Comparison of ENCODE assay signal across 10 cellular contexts in the genomic region with DNA sequence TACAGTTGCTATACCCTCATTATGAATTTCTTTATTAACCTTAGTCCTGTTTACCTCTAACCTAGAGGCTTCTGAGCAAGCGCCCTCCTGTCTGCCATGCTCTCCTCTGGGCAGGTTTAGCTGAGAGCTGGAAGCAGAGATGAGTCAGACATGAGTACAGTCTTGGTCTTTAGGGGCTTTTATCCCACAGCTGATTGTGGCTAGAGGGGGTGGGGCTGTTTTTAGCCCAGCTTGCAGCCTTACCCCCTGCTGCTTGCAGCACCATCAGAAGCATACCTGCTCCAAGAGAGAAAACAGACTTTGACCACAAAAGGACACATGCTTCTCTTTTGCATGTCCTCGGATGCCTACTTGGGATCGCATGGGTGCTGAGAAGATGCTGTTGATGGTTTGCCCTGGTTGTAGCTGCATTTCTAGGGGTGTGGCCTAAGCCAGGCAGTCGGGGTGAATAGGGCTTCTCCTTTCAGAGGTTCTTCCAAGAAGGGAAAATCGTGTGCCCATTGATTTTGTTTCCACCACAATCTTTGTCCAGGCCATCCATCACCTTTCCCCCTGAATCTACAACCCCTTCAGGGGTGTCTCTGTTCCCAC.
DNase-seq lines count a peak whose midpoint lies in the region; ATAC-seq and TF ChIP-seq lines count a peak whose summit lies in the region.
"Had no signal": no experiment of that assay in that cellular context is flagged by ENCODE, and none has a peak within 500 bp of the region (broad histone marks: within the 10 kb centered on the region; RNA-seq: fewer than 3 reads in every experiment).

No MANE protein-coding gene starts in this region.

- H3K9me2 ChIP-seq in PC-9 (ENCODE audit: insufficient read depth) = no peaks in the 10 kb centered on the region

- H3K4me1 ChIP-seq in PC-9 (replicated peaks; ENCODE audit: insufficient read depth) = peaks cover 43% of the 10 kb centered on the region

- intact Hi-C loops in PC-9 (cut with micrococcal nuclease; ENCODE audit: unreplicated experiment) = loop anchor here (2.0 to 10.0 kb wide), 4 partner anchors 116 to 1236 kb away; partner anchors contain the start of gene LGALSL
- intact Hi-C loops in Right ventricle myocardium superior (cut with DNase I) = no loop called here

- POLR2A ChIA-PET in PC-9 (lab: Charles Lee; ENCODE audit: unreplicated experiment) = interaction anchor here (0.6 kb wide), 1 partner anchor 16 kb away, joined by 3 read pairs; no protein-coding TSS in a partner anchor

- peak overlapping the region; percentile 40 for H3K4me2 ChIP-seq in PC-9
- H3K4me2 ChIP-seq: hepatocyte had no signal

- ATAC-seq in Right ventricle myocardium superior (ENCODE audit: poor library complexity) (no peak), HG02571 (IDR thresholded peaks at IDR 0.05; ENCODE audit: unreplicated experiment) (no peak)
- ATAC-seq: Panc1 had no signal

- peaks cover 15% of the 10 kb centered on the region; the same call in 1 of the 2 replicates for H3F3A ChIP-seq in PC-9 (ENCODE audit: insufficient read depth, low read depth)

- H4K20me1 ChIP-seq in PC-9 (ENCODE audit: insufficient read depth) = no peaks in the 10 kb centered on the region

- H3K4me3 ChIP-seq in PC-9 (no peak overlapping the region), brain microvascular endothelial cell (ENCODE audit: low read depth, low read length) (no peak overlapping the region)
- H3K4me3 ChIP-seq: hepatocyte had no signal

- H2AFZ ChIP-seq in PC-9 = no peak overlapping the region
- H2AFZ ChIP-seq: hepatocyte had no signal

- H3K79me2 ChIP-seq in PC-9 (ENCODE audit: low read depth) = no peaks in the 10 kb centered on the region
- H3K79me2 ChIP-seq: hepatocyte had no signal

- H3K27ac ChIP-seq in PC-9 = peak overlapping the region; percentile 42; the same call in 1 of the 2 replicates
- H3K27ac ChIP-seq in brain microvascular endothelial cell = no peak overlapping the region
- H3K27ac ChIP-seq: hepatocyte had no signal

- BruUV-seq in PC-9 (replicated peaks; lab: Mats Ljungman, UMichigan) = no TSS peak

- in situ Hi-C loops in brain microvascular endothelial cell (cut with HindIII; ENCODE audit: low pct_ligation_motif_present, low sequenced_read_pairs) = no loop called here

- TF ChIP-seq CTCF in PC-9 (conservative IDR thresholded peaks at IDR 0.05) = no peak
- no peak for TF ChIP-seq CTCF in brain microvascular endothelial cell (IDR thresholded peaks at IDR 0.05; ENCODE audit: low read depth, low read length, missing control alignments)

- H3K27me3 ChIP-seq in PC-9 (ENCODE audit: insufficient read depth, low read depth) (no peaks in the 10 kb centered on the region), brain microvascular endothelial cell (replicated peaks) (peaks cover 8% of the 10 kb centered on the region)
- H3K27me3 ChIP-seq: hepatocyte had no signal

- DNase-seq in activated CD8-positive, alpha-beta memory T cell treated with anti-CD3 and anti-CD28 coated beads for 1 hour (ENCODE audit: extremely low read depth in 1 of 2, low read depth in 1 of 2) = peak; percentile 10 to 11
- DNase-seq in activated CD8-positive, alpha-beta memory T cell treated with anti-CD3 and anti-CD28 coated beads, Interleukin-2, amount 50 U/mL, for 48 hours = no peak
- DNase-seq in PC-9 = peak; percentile 35 to 72
- DNase-seq in brain microvascular endothelial cell = peak; percentile 81
- DNase-seq in stimulated activated CD8-positive, alpha-beta memory T cell treated with anti-CD3 and anti-CD28 coated beads, Interleukin-4, amount 100 ng/mL, for 48 hours = peak; percentile 58
- no peak for DNase-seq in Right ventricle myocardium superior
- DNase-seq in NCI-H2081 (lab: John Stamatoyannopoulos, UW) = no peak

- H3K36me3 ChIP-seq in PC-9 (ENCODE audit: low read depth) = no peaks in the 10 kb centered on the region
- no peaks in the 10 kb centered on the region for H3K36me3 ChIP-seq in brain microvascular endothelial cell (replicated peaks)

- CTCF ChIA-PET in PC-9 (lab: Charles Lee) = no interaction called here

- H3K9me3 ChIP-seq in PC-9 (ENCODE audit: insufficient read depth, low read depth) = peaks cover 5% of the 10 kb centered on the region; the same call in 1 of the 2 replicates

Comparison
In these comparisons a context has a peak if more than half of its experiments do, and no peak if none do; other contexts are left out.
1. DNase-seq: peak in activated CD8-positive, alpha-beta memory T cell treated with anti-CD3 and anti-CD28 coated beads for 1 hour (2 of 2), PC-9 (2 of 2), brain microvascular endothelial cell (single experiment) and stimulated activated CD8-positive, alpha-beta memory T cell treated with anti-CD3 and anti-CD28 coated beads, Interleukin-4, amount 100 ng/mL, for 48 hours (single experiment); none in activated CD8-positive, alpha-beta memory T cell treated with anti-CD3 and anti-CD28 coated beads, Interleukin-2, amount 50 U/mL, for 48 hours (single experiment), Right ventricle myocardium superior (single experiment) and NCI-H2081 (0 of 2).